12 cellular contexts compared by ENCODE assay signal in genomic region chr21:33848252-33848953, GRCh38.
DNase-seq lines count a peak whose midpoint lies in the region; ATAC-seq and TF ChIP-seq lines count a peak whose summit lies in the region.
"Had no signal": no experiment of that assay in that cellular context is flagged by ENCODE, and none has a peak within 500 bp of the region (broad histone marks: within the 10 kb centered on the region; RNA-seq: fewer than 3 reads in every experiment).

No MANE protein-coding gene starts in this region.

- peak overlapping the region; percentile 33 for H3K27ac Mint-ChIP-seq in MCF 10A (ENCODE audit: low read depth, unreplicated experiment)

- no peaks in the 10 kb centered on the region for H3K27me3 Mint-ChIP-seq in MCF 10A (ENCODE audit: insufficient read depth, unreplicated experiment)
- H3K27me3 Mint-ChIP-seq in activated T-cell treated with anti-CD3 and anti-CD28 coated beads, Interleukin-2, amount 50 U/mL, for 4 hours (ENCODE audit: low read depth), result peaks cover 4% of the 10 kb centered on the region

- no peaks in the 10 kb centered on the region for H3K36me3 Mint-ChIP-seq in MCF 10A (ENCODE audit: insufficient read depth, unreplicated experiment)
- H3K36me3 Mint-ChIP-seq in activated T-cell treated with anti-CD3 and anti-CD28 coated beads, Interleukin-2, amount 50 U/mL, for 4 hours (ENCODE audit: insufficient read depth), result no peaks in the 10 kb centered on the region

- no peak for TF ChIP-seq CTCF in MCF 10A (IDR thresholded peaks at IDR 0.05; ENCODE audit: unreplicated experiment)
- no peak for TF ChIP-seq CTCF in breast epithelium (IDR thresholded peaks at IDR 0.05)
- TF ChIP-seq CTCF in OCI-LY7 (conservative IDR thresholded peaks at IDR 0.05; ENCODE audit: low read length), result no peak

- no peak overlapping the region for H3K27ac ChIP-seq in breast epithelium
- H3K27ac ChIP-seq in OCI-LY7 (ENCODE audit: low read depth, low read length, poor library complexity, severe bottlenecking), result no peak overlapping the region

- no peak for TF ChIP-seq POLR2A in breast epithelium (IDR thresholded peaks at IDR 0.05)

- no peaks in the 10 kb centered on the region for H3K9me3 ChIP-seq in breast epithelium
- H3K9me3 ChIP-seq in OCI-LY7 (ENCODE audit: low read length), result no peaks in the 10 kb centered on the region

- peak overlapping the region; percentile 4; the same call in 1 of the 2 replicates for H2AFZ ChIP-seq in OCI-LY7 (ENCODE audit: low read length)

- no peaks in the 10 kb centered on the region for H3K9me3 Mint-ChIP-seq in MCF 10A (ENCODE audit: unreplicated experiment)
- peaks cover 4% of the 10 kb centered on the region for H3K9me3 Mint-ChIP-seq in activated T-cell treated with anti-CD3 and anti-CD28 coated beads, Interleukin-2, amount 50 U/mL, for 4 hours

- intact Hi-C loops in MCF 10A (cut with micrococcal nuclease) (no loop called here), breast epithelium (cut with DNase I; ENCODE audit: low total_unique reads) (no loop called here), OCI-LY7 (cut with micrococcal nuclease; ENCODE audit: unreplicated experiment) (no loop called here)

- CTCF ChIA-PET in MCF 10A (lab: Yijun Ruan, JAX) (interaction anchor here (0.6 kb wide), 1 partner anchor 908 kb away, joined by 3 read pairs; no protein-coding TSS in a partner anchor), OCI-LY7 (lab: Charles Lee; ENCODE audit: unreplicated experiment) (no interaction called here)

- H3K4me3 Mint-ChIP-seq in MCF 10A (ENCODE audit: unreplicated experiment), result no peak overlapping the region
- no peak overlapping the region for H3K4me3 Mint-ChIP-seq in activated T-cell treated with anti-CD3 and anti-CD28 coated beads, Interleukin-2, amount 50 U/mL, for 4 hours

- DNase-seq in MCF 10A (ENCODE audit: unreplicated experiment) (peak; percentile 77), breast epithelium (ENCODE audit: low spot score in 2 of 2) (no peak), OCI-LY7 (ENCODE audit: low spot score) (peak; percentile 14), iPS-NIHi11 (ENCODE audit: low spot score) (peak; percentile 38), DMS 273 treated with DMSO at 0.1 percent for 48 hours (lab: John Stamatoyannopoulos, UW) (no peak), COLO829 (ENCODE audit: low spot score) (no peak), DMS114 treated with DMSO at 0.1 percent for 48 hours (lab: John Stamatoyannopoulos, UW; ENCODE audit: unreplicated experiment) (no peak)
- DNase-seq in activated T-cell treated with anti-CD3 and anti-CD28 coated beads, Interleukin-2, amount 50 U/mL, for 4 hours, result no peak
- DNase-seq: activated T-cell treated with anti-CD3 and anti-CD28 coated beads for 4 hours, aorta, IMR-90, naive B cell had no signal

- peaks cover 11% of the 10 kb centered on the region for H3K4me1 Mint-ChIP-seq in MCF 10A (ENCODE audit: insufficient read depth, unreplicated experiment)
- no peaks in the 10 kb centered on the region for H3K4me1 Mint-ChIP-seq in activated T-cell treated with anti-CD3 and anti-CD28 coated beads, Interleukin-2, amount 50 U/mL, for 4 hours (ENCODE audit: low read depth)

- POLR2A ChIA-PET in MCF 10A (lab: Yijun Ruan, JAX) (no interaction called here), OCI-LY7 (lab: Charles Lee) (no interaction called here)

- no peaks in the 10 kb centered on the region for H3K4me1 ChIP-seq in breast epithelium
- peaks cover 7% of the 10 kb centered on the region for H3K4me1 ChIP-seq in OCI-LY7 (ENCODE audit: insufficient read depth, low read length, poor library complexity, severe bottlenecking)

- H3K4me3 ChIP-seq in breast epithelium, result no peak overlapping the region
- no peak overlapping the region for H3K4me3 ChIP-seq in OCI-LY7 (ENCODE audit: low read depth, low read length, poor library complexity, severe bottlenecking)

- H3K79me2 ChIP-seq in OCI-LY7 (ENCODE audit: insufficient read depth, low read depth, low read length), result no peaks in the 10 kb centered on the region

- H3K4me2 ChIP-seq in OCI-LY7 (ENCODE audit: low read length), result no peak overlapping the region; the same call in 1 of the 2 replicates

- no peaks in the 10 kb centered on the region for H3K9me2 ChIP-seq in OCI-LY7 (ENCODE audit: insufficient read depth, low read length)

- H4K20me1 ChIP-seq in OCI-LY7 (ENCODE audit: insufficient read depth, low read length), result no peaks in the 10 kb centered on the region

- ATAC-seq in activated T-cell treated with anti-CD3 and anti-CD28 coated beads, Interleukin-2, amount 50 U/mL, for 4 hours, result no peak

- H3K27me3 ChIP-seq in breast epithelium, result no peaks in the 10 kb centered on the region

- BruUV-seq in MCF 10A (replicated peaks; lab: Mats Ljungman, UMichigan), result no TSS peak
- BruUV-seq in OCI-LY7 (replicated peaks; lab: Mats Ljungman, UMichigan), result no TSS peak

- H3K36me3 ChIP-seq in breast epithelium (no peaks in the 10 kb centered on the region), OCI-LY7 (ENCODE audit: insufficient read depth, low read length) (no peaks in the 10 kb centered on the region)

Comparison
In these comparisons a context has a peak if more than half of its experiments do, and no peak if none do; other contexts are left out.
1. DNase-seq: peak in MCF 10A (single experiment), OCI-LY7 (single experiment) and iPS-NIHi11 (single experiment); none in breast epithelium (0 of 2), activated T-cell treated with anti-CD3 and anti-CD28 coated beads, Interleukin-2, amount 50 U/mL, for 4 hours (single experiment), DMS 273 treated with DMSO at 0.1 percent for 48 hours (single experiment), COLO829 (single experiment) and DMS114 treated with DMSO at 0.1 percent for 48 hours (single experiment).